In genomic region chr1:245810789-245811337, GRCh38 we compare ENCODE assay signal across 15 cellular contexts.
DNase-seq lines count a peak whose midpoint lies in the region; ATAC-seq and TF ChIP-seq lines count a peak whose summit lies in the region.
"Had no signal": no experiment of that assay in that cellular context is flagged by ENCODE, and none has a peak within 500 bp of the region (broad histone marks: within the 10 kb centered on the region; RNA-seq: fewer than 3 reads in every experiment).

No MANE protein-coding gene starts in this region.

- H3K4me1 ChIP-seq in BLaER1: peaks cover 52% of the 10 kb centered on the region
- H3K4me1 ChIP-seq: vagina had no signal

- CTCF ChIA-PET in activated CD4-positive, alpha-beta T cell treated with anti-CD3 and anti-CD28 coated beads, Interleukin-2, amount 10 ng/mL, durations not matched to agents 7 days and 5 days (lab: Charles Lee): interaction anchor here (0.6 kb wide), 2 partner anchors 11 to 221 kb away, joined by 3 read pairs; no protein-coding TSS in a partner anchor

- H3K27me3 Mint-ChIP-seq in activated CD4-positive, alpha-beta T cell treated with anti-CD3 and anti-CD28 coated beads, Interleukin-2, amount 10 ng/mL, durations not matched to agents 7 days and 5 days: no peaks in the 10 kb centered on the region

- H3K4me2 ChIP-seq in BLaER1: peak overlapping the region; percentile 81

- H3K9me3 ChIP-seq in BLaER1: no peaks in the 10 kb centered on the region
- H3K9me3 ChIP-seq: vagina had no signal

- H3K36me3 ChIP-seq in BLaER1: no peaks in the 10 kb centered on the region
- H3K36me3 ChIP-seq: vagina had no signal

- H3K36me3 Mint-ChIP-seq in activated CD4-positive, alpha-beta T cell treated with anti-CD3 and anti-CD28 coated beads, Interleukin-2, amount 10 ng/mL, durations not matched to agents 7 days and 5 days (ENCODE audit: low read depth): no peaks in the 10 kb centered on the region
- H3K36me3 Mint-ChIP-seq: activated naive CD4-positive, alpha-beta T cell treated with anti-CD3 and anti-CD28 coated beads, Interleukin-2, amount 50 U/mL, for 72 hours; mesothelial cell of epicardium; stimulated activated effector memory CD8-positive, alpha-beta T cell treated with anti-CD3 and anti-CD28 coated beads, Interleukin-12 subunit alpha, Interleukin-12 subunit beta, amount 100 ng/mL, for 72 hours had no signal

- POLR2A ChIA-PET in activated CD4-positive, alpha-beta T cell treated with anti-CD3 and anti-CD28 coated beads, Interleukin-2, amount 10 ng/mL, durations not matched to agents 7 days and 5 days (lab: Charles Lee): no interaction called here

- no peaks in the 10 kb centered on the region for H3K27me3 ChIP-seq in BLaER1
- H3K27me3 ChIP-seq: vagina had no signal

- DNase-seq in NCI-H69 (lab: John Stamatoyannopoulos, UW): peak; percentile 71
- DNase-seq in inferior parietal cortex (ENCODE audit: extremely low spot score): peak; percentile 16
- DNase-seq in H4 (ENCODE audit: low spot score): no peak
- no peak for DNase-seq in activated CD4-positive, alpha-beta T cell treated with anti-CD3 and anti-CD28 coated beads, Interleukin-2, amount 10 ng/mL, durations not matched to agents 7 days and 5 days
- DNase-seq in GM10266 (ENCODE audit: extremely low spot score): no peak
- DNase-seq: DMS79; HFFc6; stimulated activated CD4-positive, alpha-beta T cell treated with anti-CD3 and anti-CD28 coated beads, Interleukin-2, amount 100 ng/mL, for 48 hours had no signal

- no peak overlapping the region for H3K4me3 ChIP-seq in BLaER1
- H3K4me3 ChIP-seq: vagina had no signal

- no peak overlapping the region for H3K4me3 Mint-ChIP-seq in activated CD4-positive, alpha-beta T cell treated with anti-CD3 and anti-CD28 coated beads, Interleukin-2, amount 10 ng/mL, durations not matched to agents 7 days and 5 days
- H3K4me3 Mint-ChIP-seq: HFFc6; mesothelial cell of epicardium; stimulated activated effector memory CD8-positive, alpha-beta T cell treated with anti-CD3 and anti-CD28 coated beads, Interleukin-12 subunit alpha, Interleukin-12 subunit beta, amount 100 ng/mL, for 72 hours had no signal

- no peaks in the 10 kb centered on the region for H4K20me1 ChIP-seq in BLaER1

- H3K27ac ChIP-seq in BLaER1: peak overlapping the region; percentile 88; the same call in 1 of the 2 replicates
- H3K27ac ChIP-seq: vagina had no signal

- TF ChIP-seq CTCF in GM10266 (IDR thresholded peaks at IDR 0.05; ENCODE audit: control insufficient read depth, insufficient read depth, low read depth, missing control alignments): no peak

- H3K9me3 Mint-ChIP-seq in activated CD4-positive, alpha-beta T cell treated with anti-CD3 and anti-CD28 coated beads, Interleukin-2, amount 10 ng/mL, durations not matched to agents 7 days and 5 days: no peaks in the 10 kb centered on the region
- H3K9me3 Mint-ChIP-seq: activated naive CD4-positive, alpha-beta T cell treated with anti-CD3 and anti-CD28 coated beads, Interleukin-2, amount 50 U/mL, for 72 hours; HFFc6; mesothelial cell of epicardium; stimulated activated effector memory CD8-positive, alpha-beta T cell treated with anti-CD3 and anti-CD28 coated beads, Interleukin-12 subunit alpha, Interleukin-12 subunit beta, amount 100 ng/mL, for 72 hours had no signal

- no peak overlapping the region for H3K27ac Mint-ChIP-seq in activated CD4-positive, alpha-beta T cell treated with anti-CD3 and anti-CD28 coated beads, Interleukin-2, amount 10 ng/mL, durations not matched to agents 7 days and 5 days
- H3K27ac Mint-ChIP-seq: mesothelial cell of epicardium; stimulated activated effector memory CD8-positive, alpha-beta T cell treated with anti-CD3 and anti-CD28 coated beads, Interleukin-12 subunit alpha, Interleukin-12 subunit beta, amount 100 ng/mL, for 72 hours had no signal

- ATAC-seq in HG02763 (IDR thresholded peaks at IDR 0.05; ENCODE audit: unreplicated experiment) (peak; percentile 44), GM19035 (IDR thresholded peaks at IDR 0.05; ENCODE audit: unreplicated experiment) (no peak)
- ATAC-seq: stimulated activated effector memory CD8-positive, alpha-beta T cell treated with anti-CD3 and anti-CD28 coated beads, Interleukin-12 subunit alpha, Interleukin-12 subunit beta, amount 100 ng/mL, for 72 hours had no signal

- no peak overlapping the region for H3K9ac ChIP-seq in BLaER1

- H3K4me1 Mint-ChIP-seq in activated CD4-positive, alpha-beta T cell treated with anti-CD3 and anti-CD28 coated beads, Interleukin-2, amount 10 ng/mL, durations not matched to agents 7 days and 5 days: peaks cover 3% of the 10 kb centered on the region

Comparison
In these comparisons a context has a peak if more than half of its experiments do, and no peak if none do; other contexts are left out.
1. DNase-seq: peak in NCI-H69 (single experiment) and inferior parietal cortex (single experiment); none in H4 (single experiment), activated CD4-positive, alpha-beta T cell treated with anti-CD3 and anti-CD28 coated beads, Interleukin-2, amount 10 ng/mL, durations not matched to agents 7 days and 5 days (single experiment) and GM10266 (single experiment).